In the genomic region with DNA sequence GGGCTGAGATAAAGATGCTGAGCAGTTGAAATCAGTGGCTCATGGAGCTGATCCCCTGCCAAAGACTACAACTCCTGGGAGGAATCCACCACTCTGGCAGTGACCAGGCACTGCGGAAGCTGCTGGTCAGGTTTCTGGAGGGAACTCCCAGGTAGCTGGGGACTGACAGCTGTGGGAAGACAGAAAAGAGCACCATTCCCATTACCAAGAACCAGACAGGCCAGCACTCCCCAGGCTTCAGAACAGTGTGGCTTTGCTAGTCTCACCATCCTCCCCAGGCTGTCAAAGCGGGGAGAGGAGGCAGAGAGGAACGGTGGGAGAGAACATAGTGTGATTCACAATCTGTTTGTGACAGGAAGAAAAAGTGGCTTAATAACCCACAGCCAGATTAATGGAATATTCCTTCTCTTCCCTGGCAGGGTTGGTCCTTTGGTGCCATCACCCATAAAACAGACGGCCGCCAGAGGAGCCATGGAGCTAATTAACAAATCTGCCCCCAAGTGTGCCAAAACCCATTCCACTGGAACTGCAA, we compare ENCODE assay signal across 20 cellular contexts.
A peak's percentile ranks its signal among the peaks of the same experiment; 100 is the strongest.
DNase-seq lines count a peak whose midpoint lies in the region; ATAC-seq and TF ChIP-seq lines count a peak whose summit lies in the region.
"Had no signal": no experiment of that assay in that cellular context is flagged by ENCODE, and none has a peak within 500 bp of the region (broad histone marks: within the 10 kb centered on the region; RNA-seq: fewer than 3 reads in every experiment).

No MANE protein-coding gene starts in this region.

- H3K9me3 Mint-ChIP-seq in nephron, result peaks cover 5% of the 10 kb centered on the region
- peaks cover 4 to 5% of the 10 kb centered on the region in 2 donors for H3K9me3 Mint-ChIP-seq in stimulated activated naive B cell treated with anti-CD40 and anti-IgM and Interleukin-4, amounts not matched to agents 10 μg/mL and 1 μg/mL and 100 μg/mL, for 72 hours
- H3K9me3 Mint-ChIP-seq: natural killer cell had no signal

- H3K27ac ChIP-seq in body of pancreas (peak overlapping the region in 3 of 4 donors; percentile 47 to 67 (median 58)), colonic mucosa (no peak overlapping the region)
- H3K27ac ChIP-seq: BLaER1, cardiac muscle cell had no signal

- H3K4me3 ChIP-seq in body of pancreas (no peak overlapping the region), colonic mucosa (no peak overlapping the region)
- H3K4me3 ChIP-seq: BLaER1, cardiac muscle cell, lung, MG63 had no signal

- intact Hi-C loops in body of pancreas (cut with DNase I), result no loop called here
- intact Hi-C loops in colonic mucosa (cut with DNase I), result no loop called here

- no peaks in the 10 kb centered on the region for H3K27me3 Mint-ChIP-seq in nephron (ENCODE audit: low read depth)
- H3K27me3 Mint-ChIP-seq in stimulated activated naive B cell treated with anti-CD40 and anti-IgM and Interleukin-4, amounts not matched to agents 10 μg/mL and 1 μg/mL and 100 μg/mL, for 72 hours, result peaks cover 37 to 39% of the 10 kb centered on the region in 2 donors

- TF ChIP-seq CTCF in body of pancreas (IDR thresholded peaks at IDR 0.05), result peak in 3 of 7 experiments; percentile 10 to 27 (median 22)
- TF ChIP-seq CTCF in nephron (IDR thresholded peaks at IDR 0.05; ENCODE audit: unreplicated experiment in 3 of 3), result no peak
- no peak for TF ChIP-seq CTCF in colonic mucosa (IDR thresholded peaks at IDR 0.05)

- H3K4me1 ChIP-seq in body of pancreas (peaks cover 5% of the 10 kb centered on the region), colonic mucosa (no peaks in the 10 kb centered on the region)
- H3K4me1 ChIP-seq: BLaER1 had no signal

- H3K9ac ChIP-seq in colonic mucosa (ENCODE audit: low read depth in 2 of 2, low read length in 2 of 2), result no peak overlapping the region
- H3K9ac ChIP-seq: BLaER1 had no signal

- no peaks in the 10 kb centered on the region for H3K36me3 ChIP-seq in body of pancreas (replicated peaks in 1 of 2; ENCODE audit: insufficient read depth in 1 of 2, low read depth in 2 of 2)
- no peaks in the 10 kb centered on the region for H3K36me3 ChIP-seq in colonic mucosa
- H3K36me3 ChIP-seq: BLaER1, cardiac muscle cell, MG63 had no signal

- peaks cover 23% of the 10 kb centered on the region for H3K4me1 Mint-ChIP-seq in nephron
- H3K4me1 Mint-ChIP-seq in stimulated activated naive B cell treated with anti-CD40 and anti-IgM and Interleukin-4, amounts not matched to agents 10 μg/mL and 1 μg/mL and 100 μg/mL, for 72 hours, result no peaks in the 10 kb centered on the region
- H3K4me1 Mint-ChIP-seq: natural killer cell had no signal

- DNase-seq in G401 (ENCODE audit: low spot score) (peak; percentile 84), NCI-H2029 (lab: John Stamatoyannopoulos, UW) (peak; percentile 68), body of pancreas (peak; percentile 15 to 47 (median 31)), colonic mucosa (no peak), NCI-H1436 treated with DMSO at 0.1 percent for 48 hours (lab: John Stamatoyannopoulos, UW) (no peak)
- DNase-seq in stimulated activated naive B cell treated with anti-CD40 and anti-IgM and Interleukin-4, amounts not matched to agents 10 μg/mL and 1 μg/mL and 100 μg/mL, for 72 hours, result no peak
- DNase-seq in stimulated activated CD8-positive, alpha-beta memory T cell treated with anti-CD3 and anti-CD28 coated beads, Interleukin-4, amount 100 ng/mL, for 48 hours, result no peak
- DNase-seq: activated CD4-positive, alpha-beta T cell treated with anti-CD3 and anti-CD28 coated beads for 48 hours; activated T-cell treated with anti-CD3 and anti-CD28 coated beads for 4 hours; DMS79; effector CD8-positive, alpha-beta T cell; foreskin melanocyte; MG63; natural killer cell; SIG-M5 had no signal

- no peak overlapping the region for H3K4me3 Mint-ChIP-seq in nephron
- no peak overlapping the region for H3K4me3 Mint-ChIP-seq in stimulated activated naive B cell treated with anti-CD40 and anti-IgM and Interleukin-4, amounts not matched to agents 10 μg/mL and 1 μg/mL and 100 μg/mL, for 72 hours
- H3K4me3 Mint-ChIP-seq: natural killer cell had no signal

- in situ Hi-C loops in G401 (cut with HindIII; ENCODE audit: low sequenced_read_pairs), result no loop called here

- 48 to 49% methylated on average over 5 of the region's 5 CpGs for WGBS in body of pancreas, 2 donors

- H3K9me3 ChIP-seq in body of pancreas (no peaks in the 10 kb centered on the region), colonic mucosa (no peaks in the 10 kb centered on the region)
- H3K9me3 ChIP-seq: BLaER1, MG63 had no signal

- H3K27ac Mint-ChIP-seq in nephron, result peak overlapping the region; percentile 61 to 88 (median 81)
- no peak overlapping the region for H3K27ac Mint-ChIP-seq in stimulated activated naive B cell treated with anti-CD40 and anti-IgM and Interleukin-4, amounts not matched to agents 10 μg/mL and 1 μg/mL and 100 μg/mL, for 72 hours
- H3K27ac Mint-ChIP-seq: activated naive CD4-positive, alpha-beta T cell treated with anti-CD3 and anti-CD28 coated beads, Interleukin-2, amount 50 U/mL, for 72 hours; natural killer cell had no signal

- H3K27me3 ChIP-seq in body of pancreas (no peaks in the 10 kb centered on the region), colonic mucosa (no peaks in the 10 kb centered on the region)
- H3K27me3 ChIP-seq: BLaER1 had no signal

- TF ChIP-seq POLR2A in body of pancreas (IDR thresholded peaks at IDR 0.05), result no peak

- ATAC-seq in body of pancreas, result peak; percentile 59
- ATAC-seq in stimulated activated naive B cell treated with anti-CD40 and anti-IgM and Interleukin-4, amounts not matched to agents 10 μg/mL and 1 μg/mL and 100 μg/mL, for 72 hours (replicated peaks), result no peak
- ATAC-seq: activated naive CD4-positive, alpha-beta T cell treated with anti-CD3 and anti-CD28 coated beads, Interleukin-2, amount 50 U/mL, for 72 hours; natural killer cell had no signal

- no peaks in the 10 kb centered on the region for H3K36me3 Mint-ChIP-seq in nephron (ENCODE audit: low read depth)
- no peaks in the 10 kb centered on the region for H3K36me3 Mint-ChIP-seq in stimulated activated naive B cell treated with anti-CD40 and anti-IgM and Interleukin-4, amounts not matched to agents 10 μg/mL and 1 μg/mL and 100 μg/mL, for 72 hours
- H3K36me3 Mint-ChIP-seq: activated naive CD4-positive, alpha-beta T cell treated with anti-CD3 and anti-CD28 coated beads, Interleukin-2, amount 50 U/mL, for 72 hours; natural killer cell had no signal

Comparison
In these comparisons a context has a peak if more than half of its experiments do, and no peak if none do; other contexts are left out.
1. DNase-seq: peak in G401 (single experiment), NCI-H2029 (single experiment) and body of pancreas (4 of 4); none in stimulated activated naive B cell treated with anti-CD40 and anti-IgM and Interleukin-4, amounts not matched to agents 10 μg/mL and 1 μg/mL and 100 μg/mL, for 72 hours (single experiment), stimulated activated CD8-positive, alpha-beta memory T cell treated with anti-CD3 and anti-CD28 coated beads, Interleukin-4, amount 100 ng/mL, for 48 hours (single experiment), colonic mucosa (single experiment) and NCI-H1436 treated with DMSO at 0.1 percent for 48 hours (single experiment).